8 cellular contexts compared by ENCODE assay signal in genomic region chr14:74493343-74494261, GRCh38. TPM values are rescaled to one million over a fixed set of nuclear protein-coding genes. Genes with fewer than 3 reads are reported as not detected.
DNase-seq lines count a peak whose midpoint lies in the region; ATAC-seq and TF ChIP-seq lines count a peak whose summit lies in the region.

A gene with protein sequence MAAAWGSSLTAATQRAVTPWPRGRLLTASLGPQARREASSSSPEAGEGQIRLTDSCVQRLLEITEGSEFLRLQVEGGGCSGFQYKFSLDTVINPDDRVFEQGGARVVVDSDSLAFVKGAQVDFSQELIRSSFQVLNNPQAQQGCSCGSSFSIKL (plus strand): TSS chr14:74493765. CDS start chr14:74493775, 10 bp downstream.

- TF ChIP-seq POLR2A in uterus (IDR thresholded peaks at IDR 0.05), result peak; percentile 29 to 68

- no peaks in the 10 kb centered on the region for H3K9me3 ChIP-seq in right atrium auricular region
- H3K9me3 ChIP-seq in uterus, result no peaks in the 10 kb centered on the region

- ATAC-seq in GM18498 (IDR thresholded peaks at IDR 0.05; ENCODE audit: unreplicated experiment) (peak; percentile 88), HG02938 (IDR thresholded peaks at IDR 0.05; ENCODE audit: unreplicated experiment) (peak; percentile 87)

- H3K27ac ChIP-seq in angular gyrus (ENCODE audit: low read depth, low read length) (peak within 1 kb of the TSS; percentile 67), right atrium auricular region (peak within 1 kb of the TSS; percentile 96), uterus (peak within 1 kb of the TSS; percentile 98 to 99)

- peaks cover 8% of the 10 kb centered on the region for H3K36me3 ChIP-seq in right atrium auricular region
- no peaks in the 10 kb centered on the region for H3K36me3 ChIP-seq in uterus

- H3K4me1 ChIP-seq in right atrium auricular region, result peaks cover 0 to 51% of the 10 kb centered on the region in 2 donors
- H3K4me1 ChIP-seq in uterus, result peaks cover 0 to 6% of the 10 kb centered on the region in 2 donors

- DNase-seq in NCI-H187 (lab: John Stamatoyannopoulos, UW), result peak; percentile 99 to 100
- DNase-seq in T-helper 2 cell, result peak; percentile 98 to 100 (median 99)
- peak; percentile 99 for DNase-seq in right atrium auricular region (ENCODE audit: low spot score)
- DNase-seq in pulmonary artery endothelial cell (ENCODE audit: low read depth, low spot score), result peak; percentile 90
- DNase-seq in uterus, result peak; percentile 99 to 100

- no peak for TF ChIP-seq CTCF in right atrium auricular region (IDR thresholded peaks at IDR 0.05)
- no peak for TF ChIP-seq CTCF in uterus (IDR thresholded peaks at IDR 0.05)

- H3K4me3 ChIP-seq in right atrium auricular region (peak within 1 kb of the TSS; percentile 73 to 78), uterus (peak within 1 kb of the TSS; percentile 82 to 92)

- H3K27me3 ChIP-seq in right atrium auricular region (no peaks in the 10 kb centered on the region), uterus (no peaks in the 10 kb centered on the region)

- intact Hi-C loops in uterus (cut with DNase I; ENCODE audit: low total_unique reads), result no loop called here

RNA-seq across cellular contexts. Expression of the gene that starts here (rescaled TPM):
- total RNA-seq in right atrium auricular region (10 to 100 TPM; 20.4 to 22.3 TPM), pulmonary artery endothelial cell (12.0 and 16.7 TPM in 2 replicates), uterus (10 to 100 TPM in 2 of 4 donors, 1 to 10 TPM in 2; 1.0 to 22.2 (median 11.0) TPM)

Comparison
In these comparisons a context has a peak if more than half of its experiments do, and no peak if none do; other contexts are left out.
1. Peak in every context shown above with its lines: DNase-seq, ATAC-seq, H3K4me3 ChIP-seq and H3K27ac ChIP-seq.